ENCODE assay signal across 11 cellular contexts in the genomic region with DNA sequence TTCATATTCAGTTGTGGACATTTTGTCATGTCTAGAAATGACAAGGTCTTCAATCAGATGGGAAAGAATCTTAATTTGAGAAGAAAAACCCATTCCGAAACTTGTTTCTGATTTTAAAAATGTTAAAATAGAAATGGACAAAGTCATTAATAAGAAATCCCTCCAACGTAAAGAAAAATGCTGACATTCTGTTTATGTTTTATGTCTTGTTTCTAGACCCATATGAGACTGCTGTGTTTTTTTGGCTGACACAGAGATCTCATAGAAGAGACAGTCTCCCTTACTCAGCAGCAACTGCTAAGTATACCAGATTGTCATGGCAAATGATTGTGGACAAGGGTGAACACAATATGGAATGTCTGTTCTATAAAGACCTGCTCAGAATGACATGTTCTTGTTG.
"Had no signal": no experiment of that assay in that cellular context is flagged by ENCODE, and none has a peak within 500 bp of the region (broad histone marks: within the 10 kb centered on the region; RNA-seq: fewer than 3 reads in every experiment).

No MANE protein-coding gene starts in this region.

- H3K4me3 ChIP-seq: GM23248, GM23338, HAP-1 had no signal

- FAIRE-seq: H1, H54 had no signal

- H3K4me1 ChIP-seq: HAP-1 had no signal

- H3K4me2 ChIP-seq: GM23338 had no signal

- H3K27ac ChIP-seq: GM23248 had no signal

- H3K36me3 ChIP-seq: HAP-1 had no signal

- H3K9ac ChIP-seq: GM23248 had no signal

- ATAC-seq: GM23338, HCT116 had no signal

- DNase-seq: GM23248, GOT3, H7, H9, HCEC 1CT, HFFc6 had no signal

- H3K9me3 ChIP-seq: HAP-1 had no signal

- H2AFZ ChIP-seq: GM23248, GM23338 had no signal
